1 cellular context compared by ENCODE assay signal in the genomic region with DNA sequence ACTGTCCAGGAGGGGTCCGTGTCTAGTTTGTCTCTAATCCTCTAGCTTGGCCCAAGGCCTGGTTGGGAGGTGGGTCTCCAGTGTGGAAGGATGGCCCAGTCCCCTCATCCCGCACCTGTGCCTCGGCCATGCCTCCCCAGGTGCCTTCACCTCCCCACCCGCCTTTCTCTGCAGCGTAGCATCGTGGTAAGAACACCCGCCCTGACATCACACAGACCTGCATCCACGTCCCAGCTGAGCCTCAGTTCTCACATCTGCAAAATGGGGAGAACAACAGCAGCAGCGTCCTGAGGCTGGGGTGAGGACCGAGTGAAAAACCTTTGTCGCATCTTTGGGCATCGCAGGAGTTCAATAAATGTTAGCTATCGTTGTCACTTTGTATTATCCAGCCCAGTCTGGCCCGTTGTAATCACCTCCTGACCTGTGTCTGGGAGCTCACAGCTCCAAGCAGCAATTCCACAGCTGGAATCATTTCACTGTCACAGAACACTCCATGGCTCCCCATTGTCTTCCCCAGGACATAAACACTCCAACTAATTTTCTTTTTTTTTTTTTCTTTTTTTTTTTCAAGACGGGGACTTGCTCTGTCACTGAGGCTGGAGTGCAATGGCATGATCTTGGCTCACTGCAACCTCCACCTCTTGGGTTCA.
TF ChIP-seq lines count a peak whose summit lies in the region.

No MANE protein-coding gene starts in this region.

TF ChIP-seq in SK-N-SH, 30 proteins besides CTCF, POLR2A, EP300 and RAD21 (continued from another document):
- TF ChIP-seq REST (IDR thresholded peaks at IDR 0.05; ENCODE audit: low read depth, low read length), result no peak
